29 cellular contexts compared by ENCODE assay signal in genomic region chr7:155774947-155775346, GRCh38. TPM values are rescaled to one million over a fixed set of nuclear protein-coding genes. Genes with fewer than 3 reads are reported as not detected.
"Had no signal": no experiment of that assay in that cellular context is flagged by ENCODE, and none has a peak within 500 bp of the region (broad histone marks: within the 10 kb centered on the region; RNA-seq: fewer than 3 reads in every experiment).

No MANE protein-coding gene starts in this region.

- ATAC-seq: activated CD4-positive, alpha-beta T cell treated with anti-CD3 and anti-CD28 coated beads for 36 hours; activated T-helper 17 cell treated with anti-CD3 and anti-CD28 coated beads, Interleukin-2, amount 50 U/mL, for 72 hours; body of pancreas had no signal

- H3K27ac Mint-ChIP-seq: activated CD4-positive, alpha-beta memory T cell treated with anti-CD3 and anti-CD28 coated beads, Interleukin-2, amount 10 ng/mL, durations not matched to agents 7 days and 5 days; activated CD4-positive, alpha-beta T cell treated with anti-CD3 and anti-CD28 coated beads for 36 hours; activated naive CD4-positive, alpha-beta T cell treated with anti-CD3 and anti-CD28 coated beads, Interleukin-2, amount 10 ng/mL, durations not matched to agents 7 days and 5 days; activated T-helper 17 cell treated with anti-CD3 and anti-CD28 coated beads, Interleukin-2, amount 50 U/mL, for 72 hours had no signal

- H3K9me3 Mint-ChIP-seq: activated CD4-positive, alpha-beta memory T cell treated with anti-CD3 and anti-CD28 coated beads, Interleukin-2, amount 10 ng/mL, durations not matched to agents 7 days and 5 days; activated naive CD4-positive, alpha-beta T cell treated with anti-CD3 and anti-CD28 coated beads, Interleukin-2, amount 10 ng/mL, durations not matched to agents 7 days and 5 days; activated T-helper 17 cell treated with anti-CD3 and anti-CD28 coated beads, Interleukin-2, amount 50 U/mL, for 72 hours; central memory CD8-positive, alpha-beta T cell had no signal

- H3K4me1 Mint-ChIP-seq: activated CD4-positive, alpha-beta memory T cell treated with anti-CD3 and anti-CD28 coated beads, Interleukin-2, amount 10 ng/mL, durations not matched to agents 7 days and 5 days; activated CD4-positive, alpha-beta T cell treated with anti-CD3 and anti-CD28 coated beads for 36 hours; activated naive CD4-positive, alpha-beta T cell treated with anti-CD3 and anti-CD28 coated beads, Interleukin-2, amount 10 ng/mL, durations not matched to agents 7 days and 5 days had no signal

- H3K4me1 ChIP-seq: ascending aorta, body of pancreas, SJCRH30 had no signal

- H3K9me3 ChIP-seq: ascending aorta, body of pancreas, SJCRH30, SK-N-SH had no signal

- H3K4me3 ChIP-seq: ascending aorta, body of pancreas, SJCRH30 had no signal

- H3K27me3 Mint-ChIP-seq: activated CD4-positive, alpha-beta memory T cell treated with anti-CD3 and anti-CD28 coated beads, Interleukin-2, amount 10 ng/mL, durations not matched to agents 7 days and 5 days; activated CD4-positive, alpha-beta T cell treated with anti-CD3 and anti-CD28 coated beads for 36 hours; activated naive CD4-positive, alpha-beta T cell treated with anti-CD3 and anti-CD28 coated beads, Interleukin-2, amount 10 ng/mL, durations not matched to agents 7 days and 5 days; activated T-helper 17 cell treated with anti-CD3 and anti-CD28 coated beads, Interleukin-2, amount 50 U/mL, for 72 hours; central memory CD8-positive, alpha-beta T cell had no signal

- H3K27me3 ChIP-seq: ascending aorta, body of pancreas, SJCRH30 had no signal

- H3K4me3 Mint-ChIP-seq: activated CD4-positive, alpha-beta memory T cell treated with anti-CD3 and anti-CD28 coated beads, Interleukin-2, amount 10 ng/mL, durations not matched to agents 7 days and 5 days; activated CD4-positive, alpha-beta T cell treated with anti-CD3 and anti-CD28 coated beads for 36 hours; activated naive CD4-positive, alpha-beta T cell treated with anti-CD3 and anti-CD28 coated beads, Interleukin-2, amount 10 ng/mL, durations not matched to agents 7 days and 5 days; activated T-helper 17 cell treated with anti-CD3 and anti-CD28 coated beads, Interleukin-2, amount 50 U/mL, for 72 hours; central memory CD8-positive, alpha-beta T cell had no signal

- DNase-seq: activated CD4-positive, alpha-beta memory T cell treated with anti-CD3 and anti-CD28 coated beads, Interleukin-2, amount 10 ng/mL, durations not matched to agents 7 days and 5 days; activated CD4-positive, alpha-beta T cell treated with anti-CD3 and anti-CD28 coated beads for 36 hours; activated CD4-positive, alpha-beta T cell treated with anti-CD3 and anti-CD28 coated beads, Interleukin-2, amount 50 U/mL, for 1 hour; activated gamma-delta T cell; activated naive CD4-positive, alpha-beta T cell treated with anti-CD3 and anti-CD28 coated beads, Interleukin-2, amount 10 ng/mL, durations not matched to agents 7 days and 5 days; activated T-cell treated with anti-CD3 and anti-CD28 coated beads for 4 hours; body of pancreas; KG1; NCI-H1048; NCI-H1694; NCI-H2029; NCI-H2107; NCI-H345; NCI-H510A; NCI-H526 treated with DMSO at 0.1 percent for 48 hours; NCI-H82; SJCRH30; SK-N-SH; T-helper 1 cell; WERI-Rb-1 had no signal

- H3K9ac ChIP-seq: SK-N-SH had no signal

- H3K27ac ChIP-seq: ascending aorta, body of pancreas, SJCRH30, WERI-Rb-1 had no signal

- H3K4me2 ChIP-seq: SK-N-SH had no signal

RNA-seq across cellular contexts. Expression of gene SHH, which starts 37.3 kb away (rescaled TPM):
- total RNA-seq: activated CD4-positive, alpha-beta memory T cell treated with anti-CD3 and anti-CD28 coated beads, Interleukin-2, amount 10 ng/mL, durations not matched to agents 7 days and 5 days; activated CD4-positive, alpha-beta T cell treated with anti-CD3 and anti-CD28 coated beads for 36 hours; activated CD8-positive, alpha-beta memory T cell treated with anti-CD3 and anti-CD28 coated beads for 36 hours; activated T-helper 17 cell treated with anti-CD3 and anti-CD28 coated beads, Interleukin-2, amount 50 U/mL, for 72 hours; bronchial epithelial cell; LHCN-M2; M059J; OCI-LY7; RPMI7951; SJCRH30 had no signal
- polyA plus RNA-seq: SK-N-SH had no signal
